Comparison of ENCODE assay signal across 22 cellular contexts in genomic region chr4:20882500-20882899, GRCh38.
DNase-seq lines count a peak whose midpoint lies in the region; ATAC-seq and TF ChIP-seq lines count a peak whose summit lies in the region.
"Had no signal": no experiment of that assay in that cellular context is flagged by ENCODE, and none has a peak within 500 bp of the region (broad histone marks: within the 10 kb centered on the region; RNA-seq: fewer than 3 reads in every experiment).

No MANE protein-coding gene starts in this region.

- peak; percentile 7 for DNase-seq in DMS53 (lab: John Stamatoyannopoulos, UW)
- no peak for DNase-seq in DMS53 treated with DMSO at 0.1 percent for 48 hours (lab: John Stamatoyannopoulos, UW; ENCODE audit: unreplicated experiment)
- DNase-seq in HFFc6 = no peak
- DNase-seq in WTC11 (ENCODE audit: low spot score) = no peak
- DNase-seq in iris pigment epithelial cell (ENCODE audit: low read depth) = peak; percentile 28
- DNase-seq in activated CD8-positive, alpha-beta memory T cell treated with anti-CD3 and anti-CD28 coated beads for 24 hours = no peak
- no peak for DNase-seq in NOMO-1 treated with dmso at 0.1 percent for 144 hours (lab: John Stamatoyannopoulos, UW; ENCODE audit: unreplicated experiment)
- DNase-seq: 8988T; C1 segment of cervical spinal cord; CD8-positive, alpha-beta memory T cell; GOT3; IMR-90; NCI-H1092 treated with DMSO at 0.1 percent for 48 hours; NCI-H1436 treated with DMSO at 0.1 percent for 48 hours; NCI-H1930; NCI-H524 treated with DMSO at 0.1 percent for 48 hours; PC-9; RPMI8226; SHP77 treated with DMSO at 0.1 percent for 48 hours; T-helper 1 cell had no signal

- CTCF ChIA-PET in WTC11 (lab: Charles Lee) = no interaction called here

- H3K9me3 Mint-ChIP-seq in HFFc6 = no peaks in the 10 kb centered on the region; the same call in 1 of the 2 replicates
- H3K9me3 Mint-ChIP-seq in WTC11 = peaks cover 9% of the 10 kb centered on the region

- 0 out of 2 replicates have a peak overlapping the region, but pooled peaks have one; percentile 31 for H3K4me3 Mint-ChIP-seq in HFFc6
- no peak overlapping the region for H3K4me3 Mint-ChIP-seq in WTC11
- H3K4me3 Mint-ChIP-seq: CD8-positive, alpha-beta memory T cell had no signal

- ATAC-seq in WTC11 (no peak), HG03108 (IDR thresholded peaks at IDR 0.05; ENCODE audit: unreplicated experiment) (no peak)
- ATAC-seq: HCT116 had no signal

- H3K36me3 Mint-ChIP-seq in HFFc6 (ENCODE audit: low read depth) (no peaks in the 10 kb centered on the region), WTC11 (no peaks in the 10 kb centered on the region)

- TF ChIP-seq CTCF in HFFc6 (IDR thresholded peaks at IDR 0.05) (no peak), WTC11 (IDR thresholded peaks at IDR 0.05) (no peak)

- no peak overlapping the region for H3K27ac Mint-ChIP-seq in HFFc6
- peak overlapping the region; percentile 43; the same call in 1 of the 2 replicates for H3K27ac Mint-ChIP-seq in WTC11
- H3K27ac Mint-ChIP-seq: CD8-positive, alpha-beta memory T cell had no signal

- H3K4me1 Mint-ChIP-seq in HFFc6 (ENCODE audit: low read depth) (peaks cover 5% of the 10 kb centered on the region; the same call in 1 of the 2 replicates), WTC11 (peaks cover 31% of the 10 kb centered on the region)

- H3K27me3 Mint-ChIP-seq in HFFc6 (ENCODE audit: insufficient read depth) = peaks cover 4% of the 10 kb centered on the region; the same call in 1 of the 2 replicates
- no peaks in the 10 kb centered on the region for H3K27me3 Mint-ChIP-seq in WTC11 (ENCODE audit: low read depth)

- POLR2A ChIA-PET in WTC11 (lab: Charles Lee) = interaction anchor here (0.5 kb wide), 1 partner anchor 25 kb away, joined by 5 read pairs; no protein-coding TSS in a partner anchor

TF ChIP-seq in WTC11, 78 proteins besides CTCF, POLR2A, EP300 and RAD21:
- TF ChIP-seq CREB1 (CRISPR knock-in tag; IDR thresholded peaks at IDR 0.05) = no peak
- no peak for TF ChIP-seq E2F5 (CRISPR knock-in tag; IDR thresholded peaks at IDR 0.05)
- no peak for TF ChIP-seq KAT7 (CRISPR knock-in tag; IDR thresholded peaks at IDR 0.05; ENCODE audit: borderline replicate concordance)
- no peak for TF ChIP-seq ZBTB21 (CRISPR knock-in tag; IDR thresholded peaks at IDR 0.05; ENCODE audit: borderline replicate concordance)
- no peak for TF ChIP-seq ZBTB43 (CRISPR knock-in tag; IDR thresholded peaks at IDR 0.05)
- TF ChIP-seq FOXP1 (CRISPR knock-in tag; IDR thresholded peaks at IDR 0.05; ENCODE audit: borderline replicate concordance) = no peak
- no peak for TF ChIP-seq ZNF138 (CRISPR knock-in tag; conservative IDR thresholded peaks at IDR 0.05)
- no peak for TF ChIP-seq FOXK1 (CRISPR knock-in tag; IDR thresholded peaks at IDR 0.05)
- no peak for TF ChIP-seq OVOL2 (CRISPR knock-in tag; IDR thresholded peaks at IDR 0.05; ENCODE audit: borderline replicate concordance)
- no peak for TF ChIP-seq ETV6 (CRISPR knock-in tag; IDR thresholded peaks at IDR 0.05)
- TF ChIP-seq NR2C2 (CRISPR knock-in tag; IDR thresholded peaks at IDR 0.05) = no peak
- TF ChIP-seq IRF2 (CRISPR knock-in tag; IDR thresholded peaks at IDR 0.05; ENCODE audit: borderline replicate concordance, low read depth) = no peak
- no peak for TF ChIP-seq PRRX2 (CRISPR knock-in tag; IDR thresholded peaks at IDR 0.05)
- TF ChIP-seq USF2 (CRISPR knock-in tag; IDR thresholded peaks at IDR 0.05) = no peak
TF ChIP-seq in WTC11: peak in this region for 0.

Comparison
In these comparisons a context has a peak if more than half of its experiments do, and no peak if none do; other contexts are left out.
1. DNase-seq: peak in DMS53 (single experiment) and iris pigment epithelial cell (single experiment); none in DMS53 treated with DMSO at 0.1 percent for 48 hours (single experiment), HFFc6 (single experiment), WTC11 (single experiment), activated CD8-positive, alpha-beta memory T cell treated with anti-CD3 and anti-CD28 coated beads for 24 hours (single experiment) and NOMO-1 treated with dmso at 0.1 percent for 144 hours (single experiment).